23 cellular contexts compared by ENCODE assay signal in genomic region chr2:162579986-162580385, GRCh38.
DNase-seq lines count a peak whose midpoint lies in the region; ATAC-seq, FAIRE-seq and TF ChIP-seq lines count a peak whose summit lies in the region.
"Had no signal": no experiment of that assay in that cellular context is flagged by ENCODE, and none has a peak within 500 bp of the region (broad histone marks: within the 10 kb centered on the region; RNA-seq: fewer than 3 reads in every experiment).

No MANE protein-coding gene starts in this region.

- no peak for FAIRE-seq in A549 (lab: Jason Lieb, UNC)
- FAIRE-seq: A204.1, bronchial epithelial cell had no signal

- H3K27me3 ChIP-seq in neural progenitor cell: no peaks in the 10 kb centered on the region
- H3K27me3 ChIP-seq in naive thymus-derived CD4-positive, alpha-beta T cell (ENCODE audit: control insufficient read depth in 2 of 2, insufficient read depth in 2 of 2, low read length in 2 of 2): no peaks in the 10 kb centered on the region
- no peaks in the 10 kb centered on the region for H3K27me3 ChIP-seq in vagina
- H3K27me3 ChIP-seq: BE2C, heart left ventricle, thyroid gland had no signal

- H3K79me2 ChIP-seq in neural progenitor cell (ENCODE audit: low read depth): no peaks in the 10 kb centered on the region

- ATAC-seq in A549 (peak in 1 of 2 experiments; percentile 55; a peak in 3 of 6 replicates), GM21576 (IDR thresholded peaks at IDR 0.05; ENCODE audit: unreplicated experiment) (no peak)
- ATAC-seq in naive thymus-derived CD4-positive, alpha-beta T cell: no peak
- ATAC-seq: heart left ventricle; stimulated activated naive CD8-positive, alpha-beta T cell treated with anti-CD3 and anti-CD28 coated beads, Interleukin-15, Interleukin-2, amounts not matched to agents 100 U/mL and 50 U/mL, for 24 hours had no signal

- in situ Hi-C loops in KBM-7 (cut with MboI; ENCODE audit: low pct_unique_long_range_greater_than_20kb, low sequenced_read_pairs): no loop called here

- POLR2A ChIA-PET in A549 (lab: Yijun Ruan, JAX): no interaction called here
- POLR2A ChIA-PET in naive thymus-derived CD4-positive, alpha-beta T cell (lab: Charles Lee): no interaction called here

- CTCF ChIA-PET in A549 (lab: Yijun Ruan, JAX): no interaction called here
- CTCF ChIA-PET in naive thymus-derived CD4-positive, alpha-beta T cell (lab: Charles Lee): no interaction called here

- no peak for TF ChIP-seq CTCF in A549 (IDR thresholded peaks at IDR 0.05)
- no peak for TF ChIP-seq CTCF in fibroblast of pulmonary artery (IDR thresholded peaks at IDR 0.05; ENCODE audit: low read length, missing control alignments)
- TF ChIP-seq CTCF in neural progenitor cell (IDR thresholded peaks at IDR 0.05): no peak
- no peak for TF ChIP-seq CTCF in vagina (IDR thresholded peaks at IDR 0.05)

- TF ChIP-seq RAD21 in A549 (conservative IDR thresholded peaks at IDR 0.05 in 1 of 2, IDR thresholded peaks at IDR 0.05 in 1 of 2): no peak

- TF ChIP-seq POLR2A in A549 (IDR thresholded peaks at IDR 0.05; ENCODE audit: low read length) (no peak), vagina (IDR thresholded peaks at IDR 0.05) (no peak)

- H3K4me3 ChIP-seq in A549: no peak overlapping the region
- H3K4me3 ChIP-seq in fibroblast of pulmonary artery (replicated peaks; ENCODE audit: low read depth, low read length): no peak overlapping the region
- no peak overlapping the region for H3K4me3 ChIP-seq in neural progenitor cell
- H3K4me3 ChIP-seq in naive thymus-derived CD4-positive, alpha-beta T cell (ENCODE audit: low read length): no peak overlapping the region
- no peak overlapping the region for H3K4me3 ChIP-seq in vagina
- H3K4me3 ChIP-seq: heart left ventricle, left ventricle myocardium inferior, thyroid gland had no signal

- TF ChIP-seq EP300 in A549 (IDR thresholded peaks at IDR 0.05): no peak

- H3K36me3 ChIP-seq in neural progenitor cell (no peaks in the 10 kb centered on the region), vagina (no peaks in the 10 kb centered on the region)
- H3K36me3 ChIP-seq in naive thymus-derived CD4-positive, alpha-beta T cell (ENCODE audit: control insufficient read depth in 2 of 3, insufficient read depth in 3 of 3, low read length in 3 of 3): no peaks in the 10 kb centered on the region
- H3K36me3 ChIP-seq: BE2C, heart left ventricle, left ventricle myocardium inferior, thyroid gland had no signal

- WGBS in A549 (ENCODE audit: missing lambda C conversion rate): 4% methylated on average over 1 of the region's 1 CpG

- DNase-seq in A549 (ENCODE audit: low read depth in 1 of 2, low spot score in 1 of 2): peak in 1 of 2 experiments; percentile 33
- peak; percentile 2 for DNase-seq in HS-27A (ENCODE audit: low read depth)
- peak; percentile 10 for DNase-seq in fibroblast of pulmonary artery (ENCODE audit: low read depth)
- DNase-seq in neural progenitor cell (ENCODE audit: low spot score): peak; percentile 47
- no peak for DNase-seq in naive thymus-derived CD4-positive, alpha-beta T cell
- DNase-seq in KBM-7: no peak
- no peak for DNase-seq in vagina (ENCODE audit: extremely low spot score in 2 of 2)
- DNase-seq: activated CD4-positive, alpha-beta T cell treated with anti-CD3 and anti-CD28 coated beads for 1 hour; activated T-cell treated with anti-CD3 and anti-CD28 coated beads, Interleukin-2, amount 50 U/mL, for 1 hour; BE2C; H7; heart left ventricle; left ventricle myocardium inferior; NCI-H1930; NCI-H345; NK-92 treated with Interleukin-12 subunit alpha and Interleukin-12 subunit beta, amount 100 ng/mL, for 24 hours; stimulated activated CD4-positive, alpha-beta T cell treated with anti-CD3 and anti-CD28 coated beads, Interleukin-4, amount 100 ng/mL, for 24 hours; stimulated activated naive CD8-positive, alpha-beta T cell treated with anti-CD3 and anti-CD28 coated beads, Interleukin-15, Interleukin-2, amounts not matched to agents 100 U/mL and 50 U/mL, for 24 hours; thyroid gland had no signal

- peaks cover 2% of the 10 kb centered on the region for H3K27me3 Mint-ChIP-seq in neural progenitor cell (ENCODE audit: insufficient read depth, low read depth)
- H3K27me3 Mint-ChIP-seq in naive thymus-derived CD4-positive, alpha-beta T cell: no peaks in the 10 kb centered on the region
- H3K27me3 Mint-ChIP-seq: dendritic cell treated with granulocyte-macrophage colony-stimulating factor and Interleukin-4, amounts not matched to agents 40 ng/mL and 50 ng/mL, for 4 days had no signal

- H3K4me1 ChIP-seq in A549 (peaks cover 28% of the 10 kb centered on the region), neural progenitor cell (no peaks in the 10 kb centered on the region), vagina (no peaks in the 10 kb centered on the region)
- no peaks in the 10 kb centered on the region for H3K4me1 ChIP-seq in naive thymus-derived CD4-positive, alpha-beta T cell (ENCODE audit: control insufficient read depth in 2 of 2, insufficient read depth in 2 of 2, low read length in 2 of 2)
- H3K4me1 ChIP-seq: BE2C, heart left ventricle, left ventricle myocardium inferior, thyroid gland had no signal

- H3K9me3 Mint-ChIP-seq in neural progenitor cell: no peaks in the 10 kb centered on the region
- peaks cover 0 to 11% (median 0%) of the 10 kb centered on the region in 11 donors for H3K9me3 Mint-ChIP-seq in naive thymus-derived CD4-positive, alpha-beta T cell

- peaks cover 39% of the 10 kb centered on the region for H3K4me1 Mint-ChIP-seq in neural progenitor cell
- H3K4me1 Mint-ChIP-seq in naive thymus-derived CD4-positive, alpha-beta T cell: no peaks in the 10 kb centered on the region

- no peaks in the 10 kb centered on the region for H4K20me1 ChIP-seq in neural progenitor cell (ENCODE audit: low read depth)

- H3K4me3 Mint-ChIP-seq in neural progenitor cell: no peak overlapping the region
- no peak overlapping the region for H3K4me3 Mint-ChIP-seq in naive thymus-derived CD4-positive, alpha-beta T cell
- H3K4me3 Mint-ChIP-seq: dendritic cell treated with granulocyte-macrophage colony-stimulating factor and Interleukin-4, amounts not matched to agents 40 ng/mL and 50 ng/mL, for 4 days had no signal

- no peaks in the 10 kb centered on the region for H3F3A ChIP-seq in neural progenitor cell (ENCODE audit: low read depth)

- H3K27ac ChIP-seq in A549 (no peak overlapping the region), neural progenitor cell (no peak overlapping the region), vagina (no peak overlapping the region)
- no peak overlapping the region for H3K27ac ChIP-seq in naive thymus-derived CD4-positive, alpha-beta T cell (ENCODE audit: low read depth, low read length)
- H3K27ac ChIP-seq: heart left ventricle, left ventricle myocardium inferior, thyroid gland had no signal

- peak overlapping the region; percentile 5 for H3K27ac Mint-ChIP-seq in neural progenitor cell
- no peak overlapping the region for H3K27ac Mint-ChIP-seq in naive thymus-derived CD4-positive, alpha-beta T cell
- H3K27ac Mint-ChIP-seq: dendritic cell treated with granulocyte-macrophage colony-stimulating factor and Interleukin-4, amounts not matched to agents 40 ng/mL and 50 ng/mL, for 4 days had no signal

- H3K9me3 ChIP-seq in A549 (no peaks in the 10 kb centered on the region), neural progenitor cell (ENCODE audit: low read depth) (no peaks in the 10 kb centered on the region), vagina (no peaks in the 10 kb centered on the region)
- H3K9me3 ChIP-seq in naive thymus-derived CD4-positive, alpha-beta T cell (ENCODE audit: control insufficient read depth in 2 of 3, low read length in 3 of 3): no peaks in the 10 kb centered on the region
- H3K9me3 ChIP-seq: BE2C, heart left ventricle, left ventricle myocardium inferior, thyroid gland had no signal

- no peak overlapping the region for H3K4me2 ChIP-seq in A549
- H3K4me2 ChIP-seq in neural progenitor cell: no peak overlapping the region

- H3K36me3 Mint-ChIP-seq in neural progenitor cell: no peaks in the 10 kb centered on the region
- no peaks in the 10 kb centered on the region for H3K36me3 Mint-ChIP-seq in naive thymus-derived CD4-positive, alpha-beta T cell

- intact Hi-C loops in naive thymus-derived CD4-positive, alpha-beta T cell (cut with micrococcal nuclease): no loop called here
- intact Hi-C loops in vagina (cut with DNase I): no loop called here

- H2AFZ ChIP-seq in neural progenitor cell (replicated peaks): no peak overlapping the region

- no peak overlapping the region for H3K9ac ChIP-seq in neural progenitor cell

TF ChIP-seq in A549, 52 proteins besides CTCF, POLR2A, EP300 and RAD21:
- TF ChIP-seq GATA3 (IDR thresholded peaks at IDR 0.05; ENCODE audit: borderline replicate concordance) (peak; percentile 29; the same call in 1 of the 2 replicates), MAZ (IDR thresholded peaks at IDR 0.05; ENCODE audit: borderline replicate concordance, low read depth, low read length) (no peak)

Comparison
In these comparisons a context has a peak if more than half of its experiments do, and no peak if none do; other contexts are left out.
1. DNase-seq: peak in HS-27A (single experiment), fibroblast of pulmonary artery (single experiment) and neural progenitor cell (single experiment); none in naive thymus-derived CD4-positive, alpha-beta T cell (0 of 9), KBM-7 (single experiment) and vagina (0 of 2).